Comparison of ENCODE assay signal across 8 cellular contexts in the genomic region with DNA sequence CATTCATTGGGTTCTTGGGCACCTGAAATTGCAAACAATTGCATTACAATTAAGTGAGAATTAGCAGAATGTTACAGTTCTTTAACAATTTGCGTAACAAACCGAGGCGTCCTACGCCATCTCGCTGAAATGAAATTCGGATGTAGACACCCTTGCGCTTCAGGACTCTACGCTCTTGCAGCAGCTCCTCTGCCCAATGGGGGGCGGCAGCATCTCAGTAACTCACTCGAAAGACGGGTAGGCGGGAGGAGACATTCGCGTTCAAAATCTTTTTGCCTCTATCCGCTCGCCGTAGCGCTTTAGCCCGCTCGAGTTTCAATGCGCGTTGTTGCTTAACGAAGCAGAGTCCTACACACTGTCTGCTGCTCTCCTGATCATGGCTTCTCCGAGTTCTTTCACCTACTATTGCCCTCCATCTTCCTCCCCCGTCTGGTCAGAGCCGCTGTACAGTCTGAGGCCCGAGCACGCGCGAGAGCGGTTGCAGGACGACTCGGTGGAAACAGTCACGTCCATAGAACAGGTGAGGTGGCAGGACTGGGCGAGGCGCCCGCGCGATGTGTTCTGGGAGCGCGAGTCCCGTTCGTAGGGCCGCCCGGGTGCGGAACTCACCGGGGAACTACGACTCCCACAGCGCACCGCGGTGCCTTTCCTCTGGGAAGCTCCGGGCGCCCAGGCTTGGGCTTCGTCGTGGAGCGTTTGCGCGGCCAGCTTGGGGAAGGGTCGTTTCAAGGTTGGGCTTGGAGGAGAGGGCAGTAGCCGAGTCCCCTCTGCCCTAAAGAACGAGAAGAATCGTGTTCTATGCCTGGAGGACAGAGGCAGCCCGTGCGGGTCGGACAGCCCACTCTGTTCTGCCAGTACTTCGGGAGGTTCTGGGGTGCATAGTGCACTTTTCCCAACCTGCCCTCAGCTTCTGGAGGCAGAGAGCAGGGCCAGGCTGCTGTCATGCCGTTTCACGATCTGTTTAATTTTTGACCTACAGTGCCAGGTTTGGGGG. TPM values are rescaled to one million over a fixed set of nuclear protein-coding genes. Genes with fewer than 3 reads are reported as not detected.
DNase-seq lines count a peak whose midpoint lies in the region; ATAC-seq and TF ChIP-seq lines count a peak whose summit lies in the region.

A gene with protein sequence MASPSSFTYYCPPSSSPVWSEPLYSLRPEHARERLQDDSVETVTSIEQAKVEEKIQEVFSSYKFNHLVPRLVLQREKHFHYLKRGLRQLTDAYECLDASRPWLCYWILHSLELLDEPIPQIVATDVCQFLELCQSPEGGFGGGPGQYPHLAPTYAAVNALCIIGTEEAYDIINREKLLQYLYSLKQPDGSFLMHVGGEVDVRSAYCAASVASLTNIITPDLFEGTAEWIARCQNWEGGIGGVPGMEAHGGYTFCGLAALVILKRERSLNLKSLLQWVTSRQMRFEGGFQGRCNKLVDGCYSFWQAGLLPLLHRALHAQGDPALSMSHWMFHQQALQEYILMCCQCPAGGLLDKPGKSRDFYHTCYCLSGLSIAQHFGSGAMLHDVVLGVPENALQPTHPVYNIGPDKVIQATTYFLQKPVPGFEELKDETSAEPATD (plus strand): TSS at position 318 of the 994 bp plus-strand sequence. CDS start 59 bp downstream, at position 377.

- H3K9me3 Mint-ChIP-seq in T-helper 1 cell treated with Interleukin-12 subunit alpha and Interleukin-12 subunit beta and Interleukin-4 antibody, amounts not matched to agents 30 μg/mL and 1 μg/mL, for 36 hours = no peaks in the 10 kb centered on the region
- H3K9me3 Mint-ChIP-seq in progenitor cell of endocrine pancreas (ENCODE audit: low read depth) = no peaks in the 10 kb centered on the region

- ATAC-seq in HG02884 (IDR thresholded peaks at IDR 0.05; ENCODE audit: unreplicated experiment) = peak; percentile 92

- peaks cover 39% of the 10 kb centered on the region for H3K4me1 Mint-ChIP-seq in T-helper 1 cell treated with Interleukin-12 subunit alpha and Interleukin-12 subunit beta and Interleukin-4 antibody, amounts not matched to agents 30 μg/mL and 1 μg/mL, for 36 hours (ENCODE audit: low read depth)
- peaks cover 12% of the 10 kb centered on the region for H3K4me1 Mint-ChIP-seq in progenitor cell of endocrine pancreas (ENCODE audit: low read depth)

- peak within 1 kb of the TSS; percentile 96 for H3K4me3 Mint-ChIP-seq in T-helper 1 cell treated with Interleukin-12 subunit alpha and Interleukin-12 subunit beta and Interleukin-4 antibody, amounts not matched to agents 30 μg/mL and 1 μg/mL, for 36 hours
- H3K4me3 Mint-ChIP-seq in progenitor cell of endocrine pancreas (ENCODE audit: low read depth) = peak within 1 kb of the TSS; percentile 97

- peak within 1 kb of the TSS; percentile 80 for H3K4me3 ChIP-seq in left ventricle myocardium inferior

- H3K4me1 ChIP-seq in left ventricle myocardium inferior = peaks cover 31% of the 10 kb centered on the region

- intact Hi-C loops in left ventricle myocardium inferior (cut with micrococcal nuclease) = no loop called here

- H3K27me3 Mint-ChIP-seq in T-helper 1 cell treated with Interleukin-12 subunit alpha and Interleukin-12 subunit beta and Interleukin-4 antibody, amounts not matched to agents 30 μg/mL and 1 μg/mL, for 36 hours (ENCODE audit: low read depth) = peaks cover 37% of the 10 kb centered on the region
- H3K27me3 Mint-ChIP-seq in progenitor cell of endocrine pancreas = peaks cover 27% of the 10 kb centered on the region

- H3K27me3 ChIP-seq in left ventricle myocardium inferior (ENCODE audit: low read depth) = no peaks in the 10 kb centered on the region

- H3K27ac Mint-ChIP-seq in T-helper 1 cell treated with Interleukin-12 subunit alpha and Interleukin-12 subunit beta and Interleukin-4 antibody, amounts not matched to agents 30 μg/mL and 1 μg/mL, for 36 hours = peak within 1 kb of the TSS; percentile 97
- peak within 1 kb of the TSS; percentile 99 for H3K27ac Mint-ChIP-seq in progenitor cell of endocrine pancreas

- no peaks in the 10 kb centered on the region for H3K36me3 ChIP-seq in left ventricle myocardium inferior

- no peaks in the 10 kb centered on the region for H3K9me3 ChIP-seq in left ventricle myocardium inferior (replicated peaks)

- DNase-seq in GM13976 (ENCODE audit: low spot score) (peak; percentile 94), NCI-H146 treated with DMSO at 0.1 percent for 48 hours (lab: John Stamatoyannopoulos, UW; ENCODE audit: unreplicated experiment) (peak; percentile 70), amygdala (lab: John Stamatoyannopoulos, UW) (peak; percentile 75 to 100 (median 94)), left ventricle myocardium inferior (peak; percentile 96), progenitor cell of endocrine pancreas (ENCODE audit: low spot score, unreplicated experiment) (peak; percentile 85), ureter (ENCODE audit: low spot score) (peak; percentile 95)

- H3K27ac ChIP-seq in left ventricle myocardium inferior (replicated peaks) = peak within 1 kb of the TSS; percentile 94

- H3K36me3 Mint-ChIP-seq in T-helper 1 cell treated with Interleukin-12 subunit alpha and Interleukin-12 subunit beta and Interleukin-4 antibody, amounts not matched to agents 30 μg/mL and 1 μg/mL, for 36 hours (ENCODE audit: low read depth) = peaks cover 9% of the 10 kb centered on the region
- H3K36me3 Mint-ChIP-seq in progenitor cell of endocrine pancreas (ENCODE audit: insufficient read depth) = no peaks in the 10 kb centered on the region

- TF ChIP-seq CTCF in GM13976 (IDR thresholded peaks at IDR 0.05; ENCODE audit: borderline replicate concordance, control extremely low read depth, extremely low read depth, insufficient read depth, missing control alignments) (peak; percentile 97), left ventricle myocardium inferior (IDR thresholded peaks at IDR 0.05; ENCODE audit: borderline replicate concordance) (peak; percentile 74), progenitor cell of endocrine pancreas (IDR thresholded peaks at IDR 0.05; ENCODE audit: unreplicated experiment) (peak; percentile 66)

- in situ Hi-C loops in GM13976 (cut with MboI; ENCODE audit: low sequenced_read_pairs, unreplicated experiment) = no loop called here

RNA-seq across cellular contexts. Expression of the gene that starts here (rescaled TPM):
- total RNA-seq in left ventricle myocardium inferior = 17.9 TPM
- 20.2 and 22.4 TPM in 2 replicates for total RNA-seq in progenitor cell of endocrine pancreas
- total RNA-seq in ureter = 28.3 TPM

Comparison
In these comparisons a context has a peak if more than half of its experiments do, and no peak if none do; other contexts are left out.
1. Peak in every context shown above with its lines: DNase-seq, ATAC-seq, H3K4me3 ChIP-seq and H3K27ac ChIP-seq.